Comparison of ENCODE assay signal across 1 cellular context in the genomic region with DNA sequence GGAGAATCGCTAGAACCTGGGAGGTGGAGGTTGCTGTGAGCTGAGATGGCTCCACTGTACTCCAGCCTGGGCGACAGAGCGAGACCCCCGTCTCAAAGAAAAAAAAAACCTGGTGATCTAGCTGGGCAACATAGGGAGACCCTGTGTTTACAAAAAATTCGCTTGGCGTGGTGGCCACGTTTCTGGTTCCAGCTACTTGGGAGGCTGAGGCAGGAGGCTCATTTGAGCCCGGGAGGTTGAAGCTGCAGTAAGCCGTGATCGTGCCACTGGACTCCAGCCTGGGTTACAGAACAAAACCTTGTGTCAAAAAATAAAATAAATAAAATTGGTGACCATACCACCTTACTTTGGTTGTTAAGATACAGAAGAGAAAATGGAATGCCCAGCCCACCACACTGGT.
TF ChIP-seq lines count a peak whose summit lies in the region.

No MANE protein-coding gene starts in this region.

TF ChIP-seq in GM23338, 12 proteins besides CTCF, POLR2A, EP300 and RAD21 (continued from another document):
- TF ChIP-seq EZH2phosphoT487 (IDR thresholded peaks at IDR 0.05; ENCODE audit: unreplicated experiment) (no peak), CREB1 (CRISPR knock-in tag; IDR thresholded peaks at IDR 0.05; ENCODE audit: low read depth) (no peak)
- TF ChIP-seq, protein P1, sequence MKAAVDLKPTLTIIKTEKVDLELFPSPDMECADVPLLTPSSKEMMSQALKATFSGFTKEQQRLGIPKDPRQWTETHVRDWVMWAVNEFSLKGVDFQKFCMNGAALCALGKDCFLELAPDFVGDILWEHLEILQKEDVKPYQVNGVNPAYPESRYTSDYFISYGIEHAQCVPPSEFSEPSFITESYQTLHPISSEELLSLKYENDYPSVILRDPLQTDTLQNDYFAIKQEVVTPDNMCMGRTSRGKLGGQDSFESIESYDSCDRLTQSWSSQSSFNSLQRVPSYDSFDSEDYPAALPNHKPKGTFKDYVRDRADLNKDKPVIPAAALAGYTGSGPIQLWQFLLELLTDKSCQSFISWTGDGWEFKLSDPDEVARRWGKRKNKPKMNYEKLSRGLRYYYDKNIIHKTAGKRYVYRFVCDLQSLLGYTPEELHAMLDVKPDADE (IDR thresholded peaks at IDR 0.05) = no peak
